In genomic region chr11:108025387-108026080, GRCh38 we compare ENCODE assay signal across 9 cellular contexts. TPM values are rescaled to one million over a fixed set of nuclear protein-coding genes. Genes with fewer than 3 reads are reported as not detected.
DNase-seq lines count a peak whose midpoint lies in the region; ATAC-seq and TF ChIP-seq lines count a peak whose summit lies in the region.
"Had no signal": no experiment of that assay in that cellular context is flagged by ENCODE, and none has a peak within 500 bp of the region (broad histone marks: within the 10 kb centered on the region; RNA-seq: fewer than 3 reads in every experiment).

No MANE protein-coding gene starts in this region.

- H3K27ac ChIP-seq in upper lobe of right lung (no peak overlapping the region), neuronal stem cell (replicated peaks; ENCODE audit: low read length) (no peak overlapping the region)

- H2BK5ac ChIP-seq in neuronal stem cell (ENCODE audit: low read length) = no peak overlapping the region

- H3K36me3 Mint-ChIP-seq in memory B cell = peaks cover 20% of the 10 kb centered on the region

- in situ Hi-C loops in GM13977 (cut with MboI; ENCODE audit: low pct_unique_long_range_greater_than_20kb, low sequenced_read_pairs, unreplicated experiment) = no loop called here

- H3K9me3 ChIP-seq in upper lobe of right lung = no peaks in the 10 kb centered on the region
- H3K9me3 ChIP-seq in neuronal stem cell (replicated peaks in 1 of 2; ENCODE audit: control insufficient read depth in 2 of 2, insufficient read depth in 1 of 2, low read depth in 1 of 2, low read length in 2 of 2) = no peaks in the 10 kb centered on the region

- no peaks in the 10 kb centered on the region for H3K9me3 Mint-ChIP-seq in memory B cell

- no peak overlapping the region for H4K8ac ChIP-seq in neuronal stem cell (ENCODE audit: low read depth, low read length)

- no peak overlapping the region for H2BK15ac ChIP-seq in neuronal stem cell (ENCODE audit: low read length)

- H3K4me3 Mint-ChIP-seq in memory B cell = no peak overlapping the region

- peak overlapping the region; percentile 76 for H3K27ac Mint-ChIP-seq in memory B cell

- H3K4ac ChIP-seq in neuronal stem cell (ENCODE audit: low read length) = no peak overlapping the region

- TF ChIP-seq CTCF in GM13977 (IDR thresholded peaks at IDR 0.05; ENCODE audit: extremely low read depth, insufficient read depth, missing control alignments) (peak; percentile 13), foreskin fibroblast (IDR thresholded peaks at IDR 0.05; ENCODE audit: low read depth, low read length) (no peak), upper lobe of right lung (IDR thresholded peaks at IDR 0.05) (no peak)

- H2BK120ac ChIP-seq in neuronal stem cell (ENCODE audit: low read depth, low read length) = no peak overlapping the region

- peaks cover 37% of the 10 kb centered on the region for H3K4me1 Mint-ChIP-seq in memory B cell

- no peaks in the 10 kb centered on the region for H3K4me1 ChIP-seq in upper lobe of right lung
- no peaks in the 10 kb centered on the region for H3K4me1 ChIP-seq in neuronal stem cell (ENCODE audit: control insufficient read depth in 2 of 2, insufficient read depth in 1 of 2, low read depth in 1 of 2, low read length in 2 of 2)

- H2AK5ac ChIP-seq in neuronal stem cell (ENCODE audit: low read depth, low read length) = no peak overlapping the region

- no peak overlapping the region for H4K91ac ChIP-seq in neuronal stem cell (ENCODE audit: low read depth, low read length, poor library complexity)

- H3K4me3 ChIP-seq in foreskin fibroblast (ENCODE audit: low read depth in 1 of 2, low read length in 2 of 2) = no peak overlapping the region
- no peak overlapping the region for H3K4me3 ChIP-seq in upper lobe of right lung
- H3K4me3 ChIP-seq in neuronal stem cell (ENCODE audit: low read length in 2 of 2) = no peak overlapping the region

- H2AFZ ChIP-seq in neuronal stem cell (ENCODE audit: low read length) = no peak overlapping the region

- no peak overlapping the region for H2BK12ac ChIP-seq in neuronal stem cell (ENCODE audit: low read length)

- peak; percentile 95 for ATAC-seq in GM21390 (IDR thresholded peaks at IDR 0.05; ENCODE audit: unreplicated experiment)
- peak; percentile 96 for ATAC-seq in HG03354 (IDR thresholded peaks at IDR 0.05; ENCODE audit: poor library complexity, severe bottlenecking, unreplicated experiment)
- peak; percentile 48 for ATAC-seq in memory B cell (ENCODE audit: low read depth)
- no peak for ATAC-seq in upper lobe of right lung

- H3K9ac ChIP-seq in neuronal stem cell (ENCODE audit: low read depth, low read length, poor library complexity) = no peak overlapping the region

- H3K23ac ChIP-seq in neuronal stem cell (ENCODE audit: low read depth, low read length, poor library complexity) = no peak overlapping the region

- peak; percentile 52 for DNase-seq in GM13977 (ENCODE audit: low spot score)
- no peak for DNase-seq in memory B cell (ENCODE audit: low spot score in 2 of 2)
- DNase-seq in foreskin fibroblast = no peak
- DNase-seq in upper lobe of right lung = no peak
- no peak for DNase-seq in neuronal stem cell (ENCODE audit: low spot score)
- no peak for DNase-seq in activated CD8-positive, alpha-beta memory T cell treated with anti-CD3 and anti-CD28 coated beads, Interleukin-2, amount 50 U/mL, for 48 hours
- DNase-seq: NCI-H526 treated with DMSO at 0.1 percent for 48 hours had no signal

- H3K27me3 Mint-ChIP-seq in memory B cell = no peaks in the 10 kb centered on the region

- H3K79me1 ChIP-seq in neuronal stem cell (ENCODE audit: low read depth, low read length) = peaks cover 1% of the 10 kb centered on the region

- no peak overlapping the region for H3K4me2 ChIP-seq in neuronal stem cell (ENCODE audit: insufficient read depth, low read length, poor library complexity, severe bottlenecking)

- H3K36me3 ChIP-seq in upper lobe of right lung (no peaks in the 10 kb centered on the region), neuronal stem cell (replicated peaks in 1 of 2; ENCODE audit: control insufficient read depth in 2 of 2, insufficient read depth in 2 of 2, low read length in 2 of 2) (peaks cover 0 to 14% of the 10 kb centered on the region in 2 donors)

- H3K18ac ChIP-seq in neuronal stem cell (ENCODE audit: low read length) = no peak overlapping the region

- intact Hi-C loops in upper lobe of right lung (cut with DNase I) = no loop called here

- no peak overlapping the region for H3K14ac ChIP-seq in neuronal stem cell (ENCODE audit: low read length)

- WGBS in neuronal stem cell (ENCODE audit: extremely low coverage in 2 of 2, insufficient read length in 2 of 2, insufficient replicate concordance in 1 of 2), 2 donors = no CpG with 5 or more reads among the region's 5 CpGs

- H3K27me3 ChIP-seq in upper lobe of right lung = no peaks in the 10 kb centered on the region
- no peaks in the 10 kb centered on the region for H3K27me3 ChIP-seq in neuronal stem cell (ENCODE audit: control insufficient read depth in 3 of 3, insufficient read depth in 3 of 3, low read depth in 1 of 3, low read length in 3 of 3)

RNA-seq across cellular contexts. Expression of gene CUL5, which starts 16.8 kb away (rescaled TPM):
- 37.9 TPM for total RNA-seq in upper lobe of right lung
- polyA plus RNA-seq in neuronal stem cell (2013, experiment 1 of 2) = 23.0 TPM
- 24.0 TPM for polyA plus RNA-seq in neuronal stem cell (2013, experiment 2 of 2)
